10 cellular contexts compared by ENCODE assay signal in genomic region chr1:115807723-115808122, GRCh38. TPM values are rescaled to one million over a fixed set of nuclear protein-coding genes. Genes with fewer than 3 reads are reported as not detected.
A peak's percentile ranks its signal among the peaks of the same experiment; 100 is the strongest.
DNase-seq lines count a peak whose midpoint lies in the region; ATAC-seq and TF ChIP-seq lines count a peak whose summit lies in the region.
"Had no signal": no experiment of that assay in that cellular context is flagged by ENCODE, and none has a peak within 500 bp of the region (broad histone marks: within the 10 kb centered on the region; RNA-seq: fewer than 3 reads in every experiment).

No MANE protein-coding gene starts in this region.

- H3K9me3 Mint-ChIP-seq in CD14-positive monocyte, result no peaks in the 10 kb centered on the region
- H3K9me3 Mint-ChIP-seq: IgD-negative memory B cell; natural killer cell treated with Interleukin-12 subunit alpha and Interleukin-12 subunit beta and Interleukin-15 and Interleukin-18, amount 100 ng/mL, for 72 hours had no signal

- ATAC-seq in GM18868 (IDR thresholded peaks at IDR 0.05; ENCODE audit: unreplicated experiment), result peak; percentile 60
- no peak for ATAC-seq in GM19455 (IDR thresholded peaks at IDR 0.05; ENCODE audit: unreplicated experiment)

- no peak overlapping the region for H2AFZ ChIP-seq in MM.1S (ENCODE audit: low read length)

- no peaks in the 10 kb centered on the region for H3K79me2 ChIP-seq in MM.1S (ENCODE audit: low read length)

- no peak overlapping the region for H3K4me3 ChIP-seq in MM.1S (ENCODE audit: low read length)

- DNase-seq in CD14-positive monocyte (ENCODE audit: low spot score), result no peak
- peak; percentile 50 for DNase-seq in MM.1S
- peak; percentile 73 for DNase-seq in RWPE1 (ENCODE audit: low spot score)
- DNase-seq in cerebellar cortex (ENCODE audit: low spot score), result peak; percentile 80
- DNase-seq in kidney glomerular epithelial cell (lab: John Stamatoyannopoulos, UW), result peak; percentile 53
- peak; percentile 52 for DNase-seq in stimulated activated CD8-positive, alpha-beta memory T cell treated with anti-CD3 and anti-CD28 coated beads, Interleukin-4, amount 100 ng/mL, for 48 hours

- no peaks in the 10 kb centered on the region for H3F3A ChIP-seq in MM.1S (ENCODE audit: insufficient read depth, low read length)

- no peaks in the 10 kb centered on the region for H4K20me1 ChIP-seq in MM.1S (ENCODE audit: insufficient read depth, low read length)

- H3K27me3 ChIP-seq in MM.1S (replicated peaks; ENCODE audit: insufficient read depth, low read length), result no peaks in the 10 kb centered on the region

- no peak overlapping the region for H3K4me2 ChIP-seq in MM.1S (ENCODE audit: low read depth, low read length)

- no peak overlapping the region for H3K27ac Mint-ChIP-seq in CD14-positive monocyte
- H3K27ac Mint-ChIP-seq: IgD-negative memory B cell; natural killer cell treated with Interleukin-12 subunit alpha and Interleukin-12 subunit beta and Interleukin-15 and Interleukin-18, amount 100 ng/mL, for 72 hours had no signal

- H3K36me3 ChIP-seq in MM.1S (replicated peaks; ENCODE audit: insufficient read depth, low read length), result no peaks in the 10 kb centered on the region

- H3K9ac ChIP-seq in MM.1S (ENCODE audit: low read length), result no peak overlapping the region

- no peak overlapping the region for H3K4me3 Mint-ChIP-seq in CD14-positive monocyte
- H3K4me3 Mint-ChIP-seq: IgD-negative memory B cell; natural killer cell treated with Interleukin-12 subunit alpha and Interleukin-12 subunit beta and Interleukin-15 and Interleukin-18, amount 100 ng/mL, for 72 hours had no signal

- H3K4me1 ChIP-seq in MM.1S (ENCODE audit: low read length), result no peaks in the 10 kb centered on the region

- CTCF ChIA-PET in RWPE1 (lab: Yijun Ruan, JAX), result interaction anchor here (0.5 to 1.0 kb wide), 3 partner anchors 8 to 213 kb away, joined by 3 read pairs; no protein-coding TSS in a partner anchor

- H3K9me3 ChIP-seq in MM.1S (replicated peaks; ENCODE audit: insufficient read depth, low read length), result no peaks in the 10 kb centered on the region

- POLR2A ChIA-PET in RWPE1 (lab: Yijun Ruan, JAX; ENCODE audit: low non-redundant PET), result interaction anchor here (0.6 kb wide), 1 partner anchor 12 kb away, joined by 4 read pairs; no protein-coding TSS in a partner anchor

- intact Hi-C loops in CD14-positive monocyte (cut with micrococcal nuclease), result loop anchor here (5.0 to 10.0 kb wide), 3 partner anchors 70 to 177 kb away; no protein-coding TSS in a partner anchor

- TF ChIP-seq CTCF in CD14-positive monocyte (IDR thresholded peaks at IDR 0.05) (peak; percentile 81), MM.1S (IDR thresholded peaks at IDR 0.05; ENCODE audit: low read length) (peak; percentile 56), RWPE1 (conservative IDR thresholded peaks at IDR 0.05; ENCODE audit: low read depth) (peak; percentile 65)

- H3K9me2 ChIP-seq in MM.1S (replicated peaks; ENCODE audit: insufficient read depth, low read length), result no peaks in the 10 kb centered on the region

- H3K4me1 Mint-ChIP-seq in CD14-positive monocyte, result peaks cover 15% of the 10 kb centered on the region
- H3K4me1 Mint-ChIP-seq: IgD-negative memory B cell had no signal

- no peaks in the 10 kb centered on the region for H3K36me3 Mint-ChIP-seq in CD14-positive monocyte
- H3K36me3 Mint-ChIP-seq: IgD-negative memory B cell; natural killer cell treated with Interleukin-12 subunit alpha and Interleukin-12 subunit beta and Interleukin-15 and Interleukin-18, amount 100 ng/mL, for 72 hours had no signal

- H3K27ac ChIP-seq in MM.1S (ENCODE audit: low read length) (no peak overlapping the region), RWPE1 (no peak overlapping the region)

- peaks cover 0 to 6% (median 0%) of the 10 kb centered on the region in 3 donors for H3K27me3 Mint-ChIP-seq in CD14-positive monocyte (ENCODE audit: low read depth in 3 of 3)

RNA-seq across cellular contexts. Expression of gene NHLH2, which starts 33.2 kb away (rescaled TPM):
- not detected for polyA plus RNA-seq in CD14-positive monocyte
- polyA plus RNA-seq: IgD-negative memory B cell had no signal

RNA-seq across cellular contexts. Expression of gene CASQ2, which starts 39.2 kb away (rescaled TPM):
- not detected for polyA plus RNA-seq in CD14-positive monocyte
- polyA plus RNA-seq: IgD-negative memory B cell had no signal
